ENCODE assay signal across 13 cellular contexts in the genomic region with DNA sequence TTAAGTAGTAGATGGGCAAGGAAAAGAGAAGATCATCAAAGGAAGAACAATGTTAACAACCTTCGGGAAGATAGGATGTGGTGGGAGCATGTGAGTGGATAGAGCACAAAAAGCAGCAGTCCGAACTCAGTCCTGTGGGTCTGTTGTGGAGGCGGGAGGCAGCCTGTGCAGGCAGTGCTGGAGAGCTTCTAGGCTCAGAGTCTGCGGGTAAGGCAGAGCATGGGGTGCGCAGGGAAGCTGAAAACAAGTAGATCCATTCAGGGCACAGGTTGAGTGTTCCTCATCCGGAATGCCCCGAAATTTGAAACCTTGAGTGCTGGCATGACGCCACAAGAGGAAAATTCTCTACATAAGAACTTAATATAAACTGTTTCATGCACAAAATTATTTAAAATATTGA.
DNase-seq lines count a peak whose midpoint lies in the region; ATAC-seq and TF ChIP-seq lines count a peak whose summit lies in the region.
"Had no signal": no experiment of that assay in that cellular context is flagged by ENCODE, and none has a peak within 500 bp of the region (broad histone marks: within the 10 kb centered on the region; RNA-seq: fewer than 3 reads in every experiment).

No MANE protein-coding gene starts in this region.

- no peak overlapping the region for H3K9ac ChIP-seq in H9 (ENCODE audit: extremely low read depth, insufficient read length, low read length)
- H3K9ac ChIP-seq in adipocyte (ENCODE audit: low read length) = no peak overlapping the region
- H3K9ac ChIP-seq: BLaER1 had no signal

- no peak overlapping the region for H4K8ac ChIP-seq in H9 (replicated peaks; ENCODE audit: insufficient read length, low read depth, low read length)

- H4K5ac ChIP-seq in H9 (ENCODE audit: insufficient read length, low read depth, low read length) = no peak overlapping the region

- peak; percentile 96 for ATAC-seq in GM23338
- ATAC-seq in HG02852 (IDR thresholded peaks at IDR 0.05; ENCODE audit: unreplicated experiment) = no peak
- no peak for ATAC-seq in activated CD8-positive, alpha-beta memory T cell treated with anti-CD3 and anti-CD28 coated beads, Interleukin-2, amount 10 ng/mL, durations not matched to agents 7 days and 5 days

- H3K18ac ChIP-seq in H9 (ENCODE audit: insufficient read length, low read depth, low read length) = no peak overlapping the region

- no peaks in the 10 kb centered on the region for H3K9me3 Mint-ChIP-seq in GM23338
- H3K9me3 Mint-ChIP-seq in H9 = no peaks in the 10 kb centered on the region; a peak in 2 of 5 replicates
- no peaks in the 10 kb centered on the region for H3K9me3 Mint-ChIP-seq in activated CD8-positive, alpha-beta memory T cell treated with anti-CD3 and anti-CD28 coated beads, Interleukin-2, amount 10 ng/mL, durations not matched to agents 7 days and 5 days (ENCODE audit: low read depth)
- H3K9me3 Mint-ChIP-seq: IgD-negative memory B cell had no signal

- CTCF ChIA-PET in activated CD8-positive, alpha-beta memory T cell treated with anti-CD3 and anti-CD28 coated beads, Interleukin-2, amount 10 ng/mL, durations not matched to agents 7 days and 5 days (lab: Charles Lee) = no interaction called here

- H3K4ac ChIP-seq in H9 (ENCODE audit: low read depth, low read length) = no peak overlapping the region

- H3K36me3 ChIP-seq in GM23338 (ENCODE audit: insufficient read depth) (no peaks in the 10 kb centered on the region; the same call in 1 of the 2 replicates), adipocyte (ENCODE audit: control insufficient read depth, insufficient read depth, low read length, severe bottlenecking) (peaks cover 16% of the 10 kb centered on the region), hepatocyte (replicated peaks; ENCODE audit: insufficient read depth, low read depth) (no peaks in the 10 kb centered on the region)
- H3K36me3 ChIP-seq: BLaER1 had no signal

- H3K79me2 ChIP-seq in GM23338 (replicated peaks; ENCODE audit: insufficient read depth) = no peaks in the 10 kb centered on the region
- no peaks in the 10 kb centered on the region for H3K79me2 ChIP-seq in H9 (ENCODE audit: insufficient read depth, low read length)
- H3K79me2 ChIP-seq in hepatocyte = no peaks in the 10 kb centered on the region

- H3K9me2 ChIP-seq in GM23338 (ENCODE audit: insufficient read depth) = no peaks in the 10 kb centered on the region
- H3K9me2 ChIP-seq in hepatocyte (replicated peaks; ENCODE audit: insufficient read depth) = no peaks in the 10 kb centered on the region

- H4K91ac ChIP-seq in H9 (ENCODE audit: insufficient read length, low read depth, low read length) = no peak overlapping the region

- no peak overlapping the region for H2BK20ac ChIP-seq in H9 (ENCODE audit: low read depth, low read length, poor library complexity, severe bottlenecking)

- no peak overlapping the region for H3K27ac Mint-ChIP-seq in GM23338
- peak overlapping the region in 2 of 3 experiments; percentile 10 to 17; a peak in 3 of 7 replicates for H3K27ac Mint-ChIP-seq in H9
- no peak overlapping the region for H3K27ac Mint-ChIP-seq in activated CD8-positive, alpha-beta memory T cell treated with anti-CD3 and anti-CD28 coated beads, Interleukin-2, amount 10 ng/mL, durations not matched to agents 7 days and 5 days
- H3K27ac Mint-ChIP-seq: IgD-negative memory B cell had no signal

- H3T11ph ChIP-seq in H9 (ENCODE audit: low read length) = no peak overlapping the region

- H3K27ac ChIP-seq in GM23338 (ENCODE audit: low read depth) = no peak overlapping the region
- H3K27ac ChIP-seq in H9 (ENCODE audit: insufficient read length, low read depth, low read length) = no peak overlapping the region
- no peak overlapping the region for H3K27ac ChIP-seq in hepatocyte
- H3K27ac ChIP-seq: BLaER1 had no signal

- TF ChIP-seq CTCF in GM23338 (conservative IDR thresholded peaks at IDR 0.05; ENCODE audit: low read depth in 2 of 2) (no peak), H9 (conservative IDR thresholded peaks at IDR 0.05) (no peak), epithelial cell of esophagus (IDR thresholded peaks at IDR 0.05; ENCODE audit: insufficient read depth, low read depth, low read length, missing control alignments) (no peak), hepatocyte (IDR thresholded peaks at IDR 0.05; ENCODE audit: poor library complexity) (no peak)

- H3K4me1 Mint-ChIP-seq in GM23338 (peaks cover 15% of the 10 kb centered on the region), H9 (peaks cover 12 to 13% of the 10 kb centered on the region in 2 experiments)
- H3K4me1 Mint-ChIP-seq in activated CD8-positive, alpha-beta memory T cell treated with anti-CD3 and anti-CD28 coated beads, Interleukin-2, amount 10 ng/mL, durations not matched to agents 7 days and 5 days = no peaks in the 10 kb centered on the region
- H3K4me1 Mint-ChIP-seq: CD8-positive, alpha-beta memory T cell had no signal

- no peak overlapping the region for H3K14ac ChIP-seq in H9 (ENCODE audit: insufficient read depth, low read length)

- no peak overlapping the region for H2BK15ac ChIP-seq in H9 (ENCODE audit: low read depth, low read length)

- no peak overlapping the region for H2AFZ ChIP-seq in GM23338
- no peak overlapping the region for H2AFZ ChIP-seq in H9 (ENCODE audit: low read length)
- H2AFZ ChIP-seq in hepatocyte = no peak overlapping the region

- no peaks in the 10 kb centered on the region for H3K79me1 ChIP-seq in H9 (ENCODE audit: insufficient read depth, low read depth, low read length, poor library complexity, severe bottlenecking)

- H3K4me3 Mint-ChIP-seq in GM23338 (no peak overlapping the region), H9 (no peak overlapping the region)
- H3K4me3 Mint-ChIP-seq in activated CD8-positive, alpha-beta memory T cell treated with anti-CD3 and anti-CD28 coated beads, Interleukin-2, amount 10 ng/mL, durations not matched to agents 7 days and 5 days = no peak overlapping the region
- H3K4me3 Mint-ChIP-seq: CD8-positive, alpha-beta memory T cell; IgD-negative memory B cell had no signal

- H3K9me3 ChIP-seq in H9 (ENCODE audit: control insufficient read depth, low read depth, low read length) (no peaks in the 10 kb centered on the region), adipocyte (ENCODE audit: control insufficient read depth, low read length) (no peaks in the 10 kb centered on the region), hepatocyte (ENCODE audit: low read depth) (no peaks in the 10 kb centered on the region)
- H3K9me3 ChIP-seq: BLaER1, Caco-2 had no signal

- no peak overlapping the region for H2BK5ac ChIP-seq in H9 (ENCODE audit: insufficient read length, low read length)

- no peak overlapping the region for H3K56ac ChIP-seq in H9 (ENCODE audit: insufficient read length, low read depth, low read length)

- no peak overlapping the region for H2BK120ac ChIP-seq in H9 (ENCODE audit: low read depth, low read length, poor library complexity, severe bottlenecking)

- H3K4me1 ChIP-seq in GM23338 (ENCODE audit: insufficient read depth) = peaks cover 11% of the 10 kb centered on the region; the same call in 1 of the 2 replicates
- H3K4me1 ChIP-seq in H9 (ENCODE audit: insufficient read depth, low read length) = no peaks in the 10 kb centered on the region
- H3K4me1 ChIP-seq in adipocyte (ENCODE audit: control insufficient read depth, insufficient read depth, low read length) = no peaks in the 10 kb centered on the region
- no peaks in the 10 kb centered on the region for H3K4me1 ChIP-seq in hepatocyte (ENCODE audit: insufficient read depth)
- H3K4me1 ChIP-seq: Caco-2 had no signal

- peak overlapping the region; percentile 4 for H3K23ac ChIP-seq in H9 (ENCODE audit: insufficient read length, low read depth, low read length)

- H2AK5ac ChIP-seq in H9 (ENCODE audit: insufficient read length, low read length) = no peak overlapping the region

- H3K4me3 ChIP-seq in GM23338 = no peak overlapping the region
- H3K4me3 ChIP-seq in adipocyte (ENCODE audit: low read length) = no peak overlapping the region
- no peak overlapping the region for H3K4me3 ChIP-seq in epithelial cell of esophagus (ENCODE audit: low read length)
- no peak overlapping the region for H3K4me3 ChIP-seq in hepatocyte
- H3K4me3 ChIP-seq: BLaER1 had no signal

- H3K27me3 Mint-ChIP-seq in GM23338 (ENCODE audit: insufficient read depth, low read depth, poor library complexity) (no peaks in the 10 kb centered on the region), H9 (ENCODE audit: low read depth) (no peaks in the 10 kb centered on the region)
- H3K27me3 Mint-ChIP-seq in activated CD8-positive, alpha-beta memory T cell treated with anti-CD3 and anti-CD28 coated beads, Interleukin-2, amount 10 ng/mL, durations not matched to agents 7 days and 5 days = no peaks in the 10 kb centered on the region
- H3K27me3 Mint-ChIP-seq: CD8-positive, alpha-beta memory T cell; IgD-negative memory B cell had no signal

- peak; percentile 42 for DNase-seq in GM23338 (ENCODE audit: low spot score)
- no peak for DNase-seq in H9
- DNase-seq in adipocyte (ENCODE audit: low read depth) = peak; percentile 5
- DNase-seq in epithelial cell of esophagus (ENCODE audit: low read depth) = peak; percentile 8
- no peak for DNase-seq in hepatocyte (ENCODE audit: low spot score)
- DNase-seq in activated CD8-positive, alpha-beta memory T cell treated with anti-CD3 and anti-CD28 coated beads, Interleukin-2, amount 10 ng/mL, durations not matched to agents 7 days and 5 days = no peak
- DNase-seq: Caco-2; CD8-positive, alpha-beta memory T cell; DND-41; GDM1 had no signal

- H3K4me2 ChIP-seq in GM23338 (no peak overlapping the region), H9 (ENCODE audit: insufficient read depth, insufficient read length, low read length) (no peak overlapping the region), hepatocyte (no peak overlapping the region)
- H3K4me2 ChIP-seq: BLaER1 had no signal

- no peaks in the 10 kb centered on the region for H3K27me3 ChIP-seq in GM23338 (ENCODE audit: insufficient read depth)
- no peaks in the 10 kb centered on the region for H3K27me3 ChIP-seq in H9 (ENCODE audit: insufficient read depth, low read length)
- H3K27me3 ChIP-seq in adipocyte (replicated peaks; ENCODE audit: control insufficient read depth, insufficient read depth, low read length) = no peaks in the 10 kb centered on the region
- no peaks in the 10 kb centered on the region for H3K27me3 ChIP-seq in hepatocyte
- H3K27me3 ChIP-seq: BLaER1 had no signal

- no peaks in the 10 kb centered on the region for H3F3A ChIP-seq in GM23338 (replicated peaks; ENCODE audit: low read depth)

- H3K36me3 Mint-ChIP-seq in GM23338 (ENCODE audit: low read depth) = no peaks in the 10 kb centered on the region
- H3K36me3 Mint-ChIP-seq in H9 (ENCODE audit: insufficient read depth in 1 of 3, low read depth in 3 of 3) = peaks cover 0 to 3% (median 0%) of the 10 kb centered on the region in 3 experiments; a peak in 2 of 7 replicates
- no peaks in the 10 kb centered on the region for H3K36me3 Mint-ChIP-seq in activated CD8-positive, alpha-beta memory T cell treated with anti-CD3 and anti-CD28 coated beads, Interleukin-2, amount 10 ng/mL, durations not matched to agents 7 days and 5 days

- no peak overlapping the region for H2BK12ac ChIP-seq in H9 (ENCODE audit: insufficient read length, low read depth, low read length)

- no peaks in the 10 kb centered on the region for H4K20me1 ChIP-seq in GM23338 (replicated peaks; ENCODE audit: insufficient read depth)
- H4K20me1 ChIP-seq in H9 (ENCODE audit: control insufficient read depth, insufficient read depth, insufficient read length) = no peaks in the 10 kb centered on the region
- no peaks in the 10 kb centered on the region for H4K20me1 ChIP-seq in hepatocyte (ENCODE audit: insufficient read depth, poor library complexity, severe bottlenecking)
- H4K20me1 ChIP-seq: BLaER1 had no signal

- H3K23me2 ChIP-seq in H9 (ENCODE audit: insufficient read length, low read depth, low read length, poor library complexity, severe bottlenecking) = no peaks in the 10 kb centered on the region

- WGBS in H9 (ENCODE audit: extremely low coverage, insufficient read length, low lambda C conversion rate) = no CpG with 5 or more reads among the region's 8 CpGs
- WGBS in hepatocyte (ENCODE audit: low lambda C conversion rate, missing lambda C conversion rate) = 90% methylated on average over 8 of the region's 8 CpGs

Comparison
In these comparisons a context has a peak if more than half of its experiments do, and no peak if none do; other contexts are left out.
1. DNase-seq: peak in GM23338 (single experiment), adipocyte (single experiment) and epithelial cell of esophagus (single experiment); none in H9 (single experiment), hepatocyte (single experiment) and activated CD8-positive, alpha-beta memory T cell treated with anti-CD3 and anti-CD28 coated beads, Interleukin-2, amount 10 ng/mL, durations not matched to agents 7 days and 5 days (single experiment).
2. H3K27ac Mint-ChIP-seq: peak in H9 (2 of 3); none in GM23338 (single experiment) and activated CD8-positive, alpha-beta memory T cell treated with anti-CD3 and anti-CD28 coated beads, Interleukin-2, amount 10 ng/mL, durations not matched to agents 7 days and 5 days (single experiment).